ENCODE assay signal across 8 cellular contexts in the genomic region with DNA sequence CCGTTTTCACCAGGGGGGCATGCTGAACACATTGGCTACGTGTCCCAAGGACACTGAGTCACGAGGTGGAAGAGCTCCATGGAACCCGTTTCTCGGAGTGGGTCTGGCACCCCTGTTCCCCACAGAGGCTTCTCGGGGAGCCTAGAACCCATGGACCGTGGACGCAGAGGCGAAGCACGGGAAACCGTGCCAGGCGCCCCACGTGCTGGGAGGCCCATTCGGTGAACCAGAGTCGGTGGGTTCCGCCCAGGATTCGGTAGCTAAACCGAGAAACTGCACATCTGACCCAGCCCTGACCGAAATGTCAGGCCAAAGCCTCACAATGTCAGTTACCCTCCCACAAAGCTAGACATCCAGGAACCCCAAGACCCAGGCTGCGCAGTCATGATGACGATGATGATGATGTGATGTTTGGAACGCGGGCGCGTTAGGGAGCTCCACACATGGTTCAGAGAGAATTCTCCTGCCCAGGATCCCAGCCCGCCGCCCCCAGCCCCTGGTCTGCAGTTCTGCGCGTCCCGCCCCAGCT. TPM values are rescaled to one million over a fixed set of nuclear protein-coding genes. Genes with fewer than 3 reads are reported as not detected.
A peak's percentile ranks its signal among the peaks of the same experiment; 100 is the strongest.
DNase-seq lines count a peak whose midpoint lies in the region; ATAC-seq and TF ChIP-seq lines count a peak whose summit lies in the region.

No MANE protein-coding gene starts in this region.

- peak overlapping the region; percentile 75 for H3K4me3 Mint-ChIP-seq in activated CD4-positive, alpha-beta T cell treated with anti-CD3 and anti-CD28 coated beads, Interleukin-2, amount 10 ng/mL, durations not matched to agents 7 days and 5 days
- H3K4me3 Mint-ChIP-seq in neural crest cell, result peak overlapping the region; percentile 92

- H3K27me3 Mint-ChIP-seq in activated CD4-positive, alpha-beta T cell treated with anti-CD3 and anti-CD28 coated beads, Interleukin-2, amount 10 ng/mL, durations not matched to agents 7 days and 5 days, result peaks cover 14% of the 10 kb centered on the region
- peaks cover 26% of the 10 kb centered on the region for H3K27me3 Mint-ChIP-seq in neural crest cell (ENCODE audit: low read depth)

- peaks cover 6% of the 10 kb centered on the region for H3K4me1 ChIP-seq in fibroblast of lung (ENCODE audit: control insufficient read depth, extremely low read depth, insufficient read depth, low read length)

- peak overlapping the region; percentile 94 for H3K27ac Mint-ChIP-seq in activated CD4-positive, alpha-beta T cell treated with anti-CD3 and anti-CD28 coated beads, Interleukin-2, amount 10 ng/mL, durations not matched to agents 7 days and 5 days
- peak overlapping the region; percentile 95 for H3K27ac Mint-ChIP-seq in neural crest cell (ENCODE audit: unreplicated experiment)

- peak in 1 of 2 donors; percentile 1 for TF ChIP-seq CTCF in fibroblast of lung (conservative IDR thresholded peaks at IDR 0.05 in 1 of 2, IDR thresholded peaks at IDR 0.05 in 1 of 2; ENCODE audit: low read depth in 1 of 2, low read length in 2 of 2)
- no peak for TF ChIP-seq CTCF in neural crest cell (conservative IDR thresholded peaks at IDR 0.05)

- H3K4me1 Mint-ChIP-seq in activated CD4-positive, alpha-beta T cell treated with anti-CD3 and anti-CD28 coated beads, Interleukin-2, amount 10 ng/mL, durations not matched to agents 7 days and 5 days, result peaks cover 59% of the 10 kb centered on the region
- H3K4me1 Mint-ChIP-seq in neural crest cell, result peaks cover 21% of the 10 kb centered on the region

- POLR2A ChIA-PET in activated CD4-positive, alpha-beta T cell treated with anti-CD3 and anti-CD28 coated beads, Interleukin-2, amount 10 ng/mL, durations not matched to agents 7 days and 5 days (lab: Charles Lee), result interaction anchor here (0.7 kb wide), 1 partner anchor 17 kb away, joined by 3 read pairs; no protein-coding TSS in a partner anchor

- DNase-seq in activated T-cell treated with anti-CD3 and anti-CD28 coated beads for 24 hours (ENCODE audit: low read depth) (peak; percentile 41), fibroblast of lung (ENCODE audit: low read depth in 2 of 2) (no peak), neural crest cell (ENCODE audit: low read depth, low spot score) (no peak), iPS-NIHi11 (ENCODE audit: low spot score) (no peak), UCSD-AML1 (lab: John Stamatoyannopoulos, UW; ENCODE audit: unreplicated experiment) (no peak)
- DNase-seq in activated T-cell treated with anti-CD3 and anti-CD28 coated beads, Interleukin-2, amount 50 U/mL, for 1 hour, result no peak
- DNase-seq in activated CD4-positive, alpha-beta T cell treated with anti-CD3 and anti-CD28 coated beads, Interleukin-2, amount 10 ng/mL, durations not matched to agents 7 days and 5 days, result no peak

- peak overlapping the region; percentile 72 for H3K9ac ChIP-seq in fibroblast of lung (ENCODE audit: insufficient read depth, low read length)

- H3K79me2 ChIP-seq in fibroblast of lung (ENCODE audit: control insufficient read depth, insufficient read depth, low read length), result no peaks in the 10 kb centered on the region

- no peaks in the 10 kb centered on the region for H4K20me1 ChIP-seq in fibroblast of lung (ENCODE audit: control insufficient read depth, extremely low read depth, insufficient read depth, low read length)

- no peaks in the 10 kb centered on the region for H3K36me3 Mint-ChIP-seq in activated CD4-positive, alpha-beta T cell treated with anti-CD3 and anti-CD28 coated beads, Interleukin-2, amount 10 ng/mL, durations not matched to agents 7 days and 5 days (ENCODE audit: low read depth)
- H3K36me3 Mint-ChIP-seq in neural crest cell (ENCODE audit: low read depth), result peaks cover 3% of the 10 kb centered on the region

- H3K9me3 Mint-ChIP-seq in activated CD4-positive, alpha-beta T cell treated with anti-CD3 and anti-CD28 coated beads, Interleukin-2, amount 10 ng/mL, durations not matched to agents 7 days and 5 days, result no peaks in the 10 kb centered on the region
- H3K9me3 Mint-ChIP-seq in neural crest cell, result no peaks in the 10 kb centered on the region

- no peaks in the 10 kb centered on the region for H3K9me3 ChIP-seq in fibroblast of lung (ENCODE audit: control insufficient read depth, insufficient read depth, low read depth, low read length)

- ATAC-seq in HG03196 (IDR thresholded peaks at IDR 0.05; ENCODE audit: unreplicated experiment), result peak; percentile 9

- H3K36me3 ChIP-seq in fibroblast of lung (ENCODE audit: control insufficient read depth, insufficient read depth, low read length), result no peaks in the 10 kb centered on the region

- CTCF ChIA-PET in activated CD4-positive, alpha-beta T cell treated with anti-CD3 and anti-CD28 coated beads, Interleukin-2, amount 10 ng/mL, durations not matched to agents 7 days and 5 days (lab: Charles Lee), result interaction anchor here (0.6 to 3.5 kb wide), 9 partner anchors 8 to 147 kb away, joined by 3 to 34 read pairs (median 4); a partner anchor contains a TSS

- peak overlapping the region; percentile 96 for H2AFZ ChIP-seq in fibroblast of lung (ENCODE audit: low read length)

- peak overlapping the region; percentile 61 for H3K4me2 ChIP-seq in fibroblast of lung (ENCODE audit: extremely low read depth, insufficient read depth, low read length)

- H3K27ac ChIP-seq in fibroblast of lung (ENCODE audit: insufficient read depth, low read length), result peak overlapping the region; percentile 89

- H3K27me3 ChIP-seq in fibroblast of lung (ENCODE audit: control insufficient read depth, insufficient read depth, low read length), result peaks cover 3% of the 10 kb centered on the region

- peak overlapping the region; percentile 59 to 91 (median 75) for H3K4me3 ChIP-seq in fibroblast of lung (replicated peaks in 1 of 4; ENCODE audit: control extremely low read depth in 1 of 4, insufficient read depth in 1 of 4, low read depth in 3 of 4, low read length in 4 of 4)

RNA-seq across cellular contexts. Expression of a gene that starts 28.5 kb away (rescaled TPM):
- not detected for total RNA-seq in activated CD4-positive, alpha-beta T cell treated with anti-CD3 and anti-CD28 coated beads, Interleukin-2, amount 10 ng/mL, durations not matched to agents 7 days and 5 days
- total RNA-seq in fibroblast of lung (0.33 and 0.51 TPM in 2 replicates), neural crest cell (0.16 and 0.19 TPM in 2 replicates)
- polyA plus RNA-seq in fibroblast of lung, result 0.06 and 0.07 TPM in 2 replicates
- polyA plus RNA-seq in fibroblast of lung (2012), result 0.13 and 0.18 TPM in 2 replicates
- not detected in 2 replicates for polyA minus RNA-seq in fibroblast of lung (ENCODE audit: low replicate concordance)
